Comparison of ENCODE assay signal across 11 cellular contexts in the genomic region with DNA sequence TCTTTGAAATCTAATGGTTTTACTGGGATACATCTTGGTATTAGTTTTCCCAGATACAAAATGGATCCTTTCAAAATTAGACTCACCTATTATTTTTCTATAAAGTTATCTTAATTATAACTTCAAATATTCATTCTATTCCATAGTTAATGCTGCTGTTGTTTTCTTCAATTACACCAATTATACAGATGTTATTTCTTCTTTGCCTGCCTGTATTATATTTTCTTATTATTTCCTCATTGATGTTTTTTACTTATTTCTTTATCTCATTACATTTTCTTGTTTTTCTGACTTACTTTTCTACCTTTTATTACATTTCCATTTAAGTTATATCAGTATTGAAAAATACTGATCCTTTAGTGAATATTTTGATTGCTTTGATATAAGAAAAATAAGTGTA. TPM values are rescaled to one million over a fixed set of nuclear protein-coding genes. Genes with fewer than 3 reads are reported as not detected.
"Had no signal": no experiment of that assay in that cellular context is flagged by ENCODE, and none has a peak within 500 bp of the region (broad histone marks: within the 10 kb centered on the region; RNA-seq: fewer than 3 reads in every experiment).

No MANE protein-coding gene starts in this region.

- H3K9me3 ChIP-seq: HAP-1 had no signal

- H3K36me3 Mint-ChIP-seq: IgD-negative memory B cell had no signal

- H3K27me3 Mint-ChIP-seq: IgD-negative memory B cell had no signal

- DNase-seq: GM23248, GOT3, H7, KG1 had no signal

- H3K4me1 ChIP-seq: HAP-1 had no signal

- FAIRE-seq: HepG2 had no signal

- ATAC-seq: HCT116, HepG2 had no signal

- H3K4me1 Mint-ChIP-seq: IgD-negative memory B cell had no signal

- H3K27ac ChIP-seq: GM23248, HL-60 had no signal

- H3K36me3 ChIP-seq: HAP-1 had no signal

- H3K4me3 ChIP-seq: GM23248, HAP-1 had no signal

- H3K4me3 Mint-ChIP-seq: IgD-negative memory B cell had no signal

RNA-seq across cellular contexts. Expression of gene SPACA7, which starts 40.9 kb away (rescaled TPM):
- total RNA-seq: GM23248, H4, H7, HepG2, HT1080 had no signal
